In genomic region chr14:87443787-87444186, GRCh38 we compare ENCODE assay signal across 19 cellular contexts.
"Had no signal": no experiment of that assay in that cellular context is flagged by ENCODE, and none has a peak within 500 bp of the region (broad histone marks: within the 10 kb centered on the region; RNA-seq: fewer than 3 reads in every experiment).

No MANE protein-coding gene starts in this region.

- DNase-seq: activated CD4-positive, alpha-beta T cell treated with anti-CD3 and anti-CD28 coated beads for 1 hour; activated T-cell treated with anti-CD3 and anti-CD28 coated beads, Interleukin-2, amount 50 U/mL, for 24 hours; brain microvascular endothelial cell; colonic mucosa; dorsolateral prefrontal cortex; effector memory CD8-positive, alpha-beta T cell; hippocampal formation; mucosa of descending colon; nephron progenitor cell; pancreas; sigmoid colon; stimulated activated CD4-positive, alpha-beta T cell treated with anti-CD3 and anti-CD28 coated beads, Interleukin-4, amount 100 ng/mL, for 1 hour; stimulated activated naive CD4-positive, alpha-beta T cell treated with Interleukin-2 at 50 U/mL for 16 hours; T-helper 1 cell; upper lobe of left lung had no signal

- H3K36me3 ChIP-seq: ascending aorta, brain microvascular endothelial cell, colonic mucosa, esophagus muscularis mucosa, pancreas, sigmoid colon, upper lobe of left lung had no signal

- ATAC-seq: activated naive CD4-positive, alpha-beta T cell treated with anti-CD3 and anti-CD28 coated beads, Interleukin-2, amount 50 U/mL, for 72 hours; activated T-helper 17 cell treated with anti-CD3 and anti-CD28 coated beads, Interleukin-2, amount 50 U/mL, for 72 hours; effector memory CD8-positive, alpha-beta T cell; mucosa of descending colon; pancreas had no signal

- H3K27me3 ChIP-seq: ascending aorta, brain microvascular endothelial cell, colonic mucosa, dorsolateral prefrontal cortex, esophagus muscularis mucosa, pancreas, sigmoid colon, upper lobe of left lung had no signal

- H3K4me1 ChIP-seq: ascending aorta, colonic mucosa, esophagus muscularis mucosa, pancreas, sigmoid colon, upper lobe of left lung had no signal

- H3K9me3 ChIP-seq: ascending aorta, colonic mucosa, esophagus muscularis mucosa, pancreas, sigmoid colon, upper lobe of left lung had no signal

- H3K4me3 ChIP-seq: ascending aorta, colonic mucosa, dorsolateral prefrontal cortex, esophagus muscularis mucosa, mucosa of descending colon, pancreas, sigmoid colon, upper lobe of left lung had no signal

- H3K27ac ChIP-seq: ascending aorta, brain microvascular endothelial cell, colonic mucosa, dorsolateral prefrontal cortex, esophagus muscularis mucosa, pancreas, sigmoid colon, upper lobe of left lung had no signal
